Comparison of ENCODE assay signal across 8 cellular contexts in genomic region chr12:87995581-87996178, GRCh38. TPM values are rescaled to one million over a fixed set of nuclear protein-coding genes. Genes with fewer than 3 reads are reported as not detected.
A peak's percentile ranks its signal among the peaks of the same experiment; 100 is the strongest.
DNase-seq lines count a peak whose midpoint lies in the region; ATAC-seq, FAIRE-seq and TF ChIP-seq lines count a peak whose summit lies in the region.

No MANE protein-coding gene starts in this region.

- no peaks in the 10 kb centered on the region for H3K36me3 ChIP-seq in small intestine (ENCODE audit: control insufficient read depth in 2 of 2, insufficient read depth in 2 of 2, low read length in 2 of 2)

- WGBS in small intestine, 3 donors = 2 to 4% (median 3%) methylated on average over 8 of the region's 8 CpGs

- DNase-seq in 8988T (peak; percentile 8), GM12891 (ENCODE audit: insufficient read length, low spot score) (peak; percentile 6), NCI-H1092 treated with DMSO at 0.1 percent for 48 hours (lab: John Stamatoyannopoulos, UW) (peak; percentile 60), SK-MEL-5 (ENCODE audit: low read depth, low spot score) (peak; percentile 86), astrocyte of the cerebellum (ENCODE audit: low read depth) (peak; percentile 66), hippocampal formation (lab: John Stamatoyannopoulos, UW) (peak; percentile 63 to 78), small intestine (peak; percentile 59)

- peak; percentile 81 for TF ChIP-seq CTCF in astrocyte of the cerebellum (IDR thresholded peaks at IDR 0.05; ENCODE audit: low read depth, low read length, missing control alignments)

- H3K4me3 ChIP-seq in astrocyte of the cerebellum (ENCODE audit: low read depth, low read length) (no peak overlapping the region), small intestine (ENCODE audit: low read depth in 1 of 2, low read length in 2 of 2) (no peak overlapping the region)

- no peak for TF ChIP-seq POLR2A in GM12891 (IDR thresholded peaks at IDR 0.05; ENCODE audit: low read depth, low read length)

- ATAC-seq in HG02759 (IDR thresholded peaks at IDR 0.05; ENCODE audit: unreplicated experiment) = peak; percentile 97

- no peaks in the 10 kb centered on the region for H3K27me3 ChIP-seq in small intestine (ENCODE audit: control insufficient read depth in 2 of 2, insufficient read depth in 2 of 2, low read length in 2 of 2)

- no peaks in the 10 kb centered on the region for H3K4me1 ChIP-seq in small intestine (ENCODE audit: control insufficient read depth in 2 of 2, insufficient read depth in 1 of 2, low read depth in 1 of 2, low read length in 1 of 2)

- FAIRE-seq in GM12891 (lab: Jason Lieb, UNC) = peak; percentile 67
- no peak for FAIRE-seq in small intestine (lab: Jason Lieb, UNC)

- no peak overlapping the region for H3K27ac ChIP-seq in small intestine (ENCODE audit: low read depth in 1 of 2, low read length in 1 of 2)

- in situ Hi-C loops in SK-MEL-5 (cut with HindIII; ENCODE audit: low pct_unique_long_range_greater_than_20kb, low sequenced_read_pairs) = no loop called here
- in situ Hi-C loops in astrocyte of the cerebellum (cut with HindIII; ENCODE audit: low sequenced_read_pairs) = no loop called here

- H3K9me3 ChIP-seq in small intestine (ENCODE audit: control insufficient read depth, low read depth) = no peaks in the 10 kb centered on the region

TF ChIP-seq in GM12891, 5 proteins besides CTCF, POLR2A, EP300 and RAD21:
- TF ChIP-seq SPI1 (IDR thresholded peaks at IDR 0.05; ENCODE audit: low read depth, low read length) (no peak), POLR2AphosphoS5 (IDR thresholded peaks at IDR 0.05; ENCODE audit: low read depth, low read length) (no peak), TAF1 (IDR thresholded peaks at IDR 0.05; ENCODE audit: low read depth, low read length) (no peak), PAX5 (IDR thresholded peaks at IDR 0.05; ENCODE audit: insufficient read depth, low read length, severe bottlenecking) (no peak), POU2F2 (IDR thresholded peaks at IDR 0.05; ENCODE audit: low read depth, low read length) (no peak)

RNA-seq across cellular contexts. Expression of gene C12orf50, which starts 33.5 kb away (rescaled TPM):
- not detected for polyA plus RNA-seq in GM12891 (2012; ENCODE audit: low read depth, missing spikeins)
- total RNA-seq in SK-MEL-5 (2014; rRNA removed; shearing (Covaris generic)) = 0.58 and 0.69 TPM in 2 replicates
- 0.20 TPM in 1 of 2 replicates, not detected in the other for polyA plus RNA-seq in SK-MEL-5 (2015; cell fraction: cytosol; rRNA removed)
- 0.51 and 0.91 TPM in 2 replicates for polyA plus RNA-seq in SK-MEL-5 (2015; cell fraction: nucleus; rRNA removed)
- not detected for polyA plus RNA-seq in small intestine

Comparison
In these comparisons a context has a peak if more than half of its experiments do, and no peak if none do; other contexts are left out.
1. DNase-seq: peak in every context shown above with its lines; median percentile 86 in SK-MEL-5; 70 in hippocampal formation; 66 in astrocyte of the cerebellum; 60 in NCI-H1092 treated with DMSO at 0.1 percent for 48 hours; 59 in small intestine; 8 in 8988T; 6 in GM12891.